In the genomic region with DNA sequence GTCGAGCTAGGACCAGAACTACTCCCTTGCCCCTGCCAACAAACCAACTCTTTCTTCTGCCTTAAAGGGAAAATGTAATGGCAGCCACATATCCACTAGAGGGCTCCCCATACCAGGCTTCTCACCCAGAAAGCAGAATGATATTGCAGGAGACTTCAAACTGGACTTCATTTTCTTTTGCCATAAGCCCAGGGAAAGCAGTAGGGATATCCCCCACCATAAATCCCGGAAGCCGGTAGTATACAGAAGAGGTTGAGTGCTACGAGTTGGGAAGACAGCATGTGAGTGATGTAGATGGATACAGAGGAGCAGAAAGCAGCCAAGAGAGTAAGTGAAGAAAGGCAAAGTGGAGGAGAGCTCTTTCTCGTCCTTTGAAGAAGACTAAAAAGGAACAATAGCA, we compare ENCODE assay signal across 1 cellular context.
TF ChIP-seq lines count a peak whose summit lies in the region.

No MANE protein-coding gene starts in this region.

TF ChIP-seq in HepG2, 621 proteins besides CTCF, POLR2A, EP300 and RAD21:
- TF ChIP-seq, protein P1, sequence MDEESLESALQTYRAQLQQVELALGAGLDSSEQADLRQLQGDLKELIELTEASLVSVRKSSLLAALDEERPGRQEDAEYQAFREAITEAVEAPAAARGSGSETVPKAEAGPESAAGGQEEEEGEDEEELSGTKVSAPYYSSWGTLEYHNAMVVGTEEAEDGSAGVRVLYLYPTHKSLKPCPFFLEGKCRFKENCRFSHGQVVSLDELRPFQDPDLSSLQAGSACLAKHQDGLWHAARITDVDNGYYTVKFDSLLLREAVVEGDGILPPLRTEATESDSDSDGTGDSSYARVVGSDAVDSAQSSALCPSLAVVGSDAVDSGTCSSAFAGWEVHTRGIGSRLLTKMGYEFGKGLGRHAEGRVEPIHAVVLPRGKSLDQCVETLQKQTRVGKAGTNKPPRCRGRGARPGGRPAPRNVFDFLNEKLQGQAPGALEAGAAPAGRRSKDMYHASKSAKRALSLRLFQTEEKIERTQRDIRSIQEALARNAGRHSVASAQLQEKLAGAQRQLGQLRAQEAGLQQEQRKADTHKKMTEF (CRISPR knock-in tag; IDR thresholded peaks at IDR 0.05): peak; percentile 30; the same call in 1 of the 2 replicates
- TF ChIP-seq KAT8 (CRISPR knock-in tag; IDR thresholded peaks at IDR 0.05) (0 out of 2 replicates have a peak, but pooled peaks have one; percentile 17), ZFX (CRISPR knock-in tag; IDR thresholded peaks at IDR 0.05; ENCODE audit: low read depth) (no peak), PITX1 (CRISPR knock-in tag; IDR thresholded peaks at IDR 0.05) (no peak), RELA (CRISPR knock-in tag; IDR thresholded peaks at IDR 0.05) (no peak), ZBTB8A (CRISPR knock-in tag; IDR thresholded peaks at IDR 0.05; ENCODE audit: borderline replicate concordance, low read depth) (no peak), SP5 (CRISPR knock-in tag; IDR thresholded peaks at IDR 0.05; ENCODE audit: borderline replicate concordance, low read depth) (no peak), ZNF24 (IDR thresholded peaks at IDR 0.05) (no peak), MIXL1 (CRISPR knock-in tag; IDR thresholded peaks at IDR 0.05) (0 out of 2 replicates have a peak, but pooled peaks have one; percentile 17), KLF16 (CRISPR knock-in tag; IDR thresholded peaks at IDR 0.05) (0 out of 4 replicates have a peak, but pooled peaks of 1 of the 2 experiments have one; percentile 47), SRF (IDR thresholded peaks at IDR 0.05; ENCODE audit: low read depth, low read length) (peak; percentile 44; the same call in 1 of the 2 replicates), ZFYVE20 (CRISPR knock-in tag; IDR thresholded peaks at IDR 0.05; ENCODE audit: borderline replicate concordance, low read depth) (no peak), SMC3 (IDR thresholded peaks at IDR 0.05; ENCODE audit: low read length) (peak; percentile 96), STAG1 (CRISPR knock-in tag; IDR thresholded peaks at IDR 0.05) (peak; percentile 93), KLF6 (CRISPR knock-in tag; IDR thresholded peaks at IDR 0.05) (no peak), CEBPG (CRISPR knock-in tag; IDR thresholded peaks at IDR 0.05) (0 out of 2 replicates have a peak, but pooled peaks have one; percentile 7), HCFC1 (IDR thresholded peaks at IDR 0.05; ENCODE audit: low read depth, low read length) (no peak), DMAP1 (CRISPR knock-in tag; IDR thresholded peaks at IDR 0.05) (no peak), TEAD3 (CRISPR knock-in tag; optimal IDR thresholded peaks at IDR 0.05; ENCODE audit: borderline replicate concordance) (peak; percentile 43), ZNF724P (CRISPR knock-in tag; IDR thresholded peaks at IDR 0.05; ENCODE audit: borderline replicate concordance) (no peak), ZFP62 (CRISPR knock-in tag; IDR thresholded peaks at IDR 0.05) (no peak), MED1 (CRISPR knock-in tag; IDR thresholded peaks at IDR 0.05) (0 out of 2 replicates have a peak, but pooled peaks have one; percentile 22), RORA (CRISPR knock-in tag; IDR thresholded peaks at IDR 0.05) (no peak), SETDB1 (CRISPR knock-in tag; IDR thresholded peaks at IDR 0.05; ENCODE audit: borderline replicate concordance) (no peak), NCOA2 (CRISPR knock-in tag; IDR thresholded peaks at IDR 0.05) (no peak)
- TF ChIP-seq, protein P2, sequence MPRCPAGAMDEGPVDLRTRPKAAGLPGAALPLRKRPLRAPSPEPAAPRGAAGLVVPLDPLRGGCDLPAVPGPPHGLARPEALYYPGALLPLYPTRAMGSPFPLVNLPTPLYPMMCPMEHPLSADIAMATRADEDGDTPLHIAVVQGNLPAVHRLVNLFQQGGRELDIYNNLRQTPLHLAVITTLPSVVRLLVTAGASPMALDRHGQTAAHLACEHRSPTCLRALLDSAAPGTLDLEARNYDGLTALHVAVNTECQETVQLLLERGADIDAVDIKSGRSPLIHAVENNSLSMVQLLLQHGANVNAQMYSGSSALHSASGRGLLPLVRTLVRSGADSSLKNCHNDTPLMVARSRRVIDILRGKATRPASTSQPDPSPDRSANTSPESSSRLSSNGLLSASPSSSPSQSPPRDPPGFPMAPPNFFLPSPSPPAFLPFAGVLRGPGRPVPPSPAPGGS (CRISPR knock-in tag; IDR thresholded peaks at IDR 0.05): no peak
- TF ChIP-seq, protein P3, sequence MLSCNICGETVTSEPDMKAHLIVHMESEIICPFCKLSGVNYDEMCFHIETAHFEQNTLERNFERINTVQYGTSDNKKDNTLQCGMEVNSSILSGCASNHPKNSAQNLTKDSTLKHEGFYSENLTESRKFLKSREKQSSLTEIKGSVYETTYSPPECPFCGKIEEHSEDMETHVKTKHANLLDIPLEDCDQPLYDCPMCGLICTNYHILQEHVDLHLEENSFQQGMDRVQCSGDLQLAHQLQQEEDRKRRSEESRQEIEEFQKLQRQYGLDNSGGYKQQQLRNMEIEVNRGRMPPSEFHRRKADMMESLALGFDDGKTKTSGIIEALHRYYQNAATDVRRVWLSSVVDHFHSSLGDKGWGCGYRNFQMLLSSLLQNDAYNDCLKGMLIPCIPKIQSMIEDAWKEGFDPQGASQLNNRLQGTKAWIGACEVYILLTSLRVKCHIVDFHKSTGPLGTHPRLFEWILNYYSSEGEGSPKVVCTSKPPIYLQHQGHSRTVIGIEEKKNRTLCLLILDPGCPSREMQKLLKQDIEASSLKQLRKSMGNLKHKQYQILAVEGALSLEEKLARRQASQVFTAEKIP (CRISPR knock-in tag; IDR thresholded peaks at IDR 0.05; ENCODE audit: borderline replicate concordance): no peak
- TF ChIP-seq, protein P4, sequence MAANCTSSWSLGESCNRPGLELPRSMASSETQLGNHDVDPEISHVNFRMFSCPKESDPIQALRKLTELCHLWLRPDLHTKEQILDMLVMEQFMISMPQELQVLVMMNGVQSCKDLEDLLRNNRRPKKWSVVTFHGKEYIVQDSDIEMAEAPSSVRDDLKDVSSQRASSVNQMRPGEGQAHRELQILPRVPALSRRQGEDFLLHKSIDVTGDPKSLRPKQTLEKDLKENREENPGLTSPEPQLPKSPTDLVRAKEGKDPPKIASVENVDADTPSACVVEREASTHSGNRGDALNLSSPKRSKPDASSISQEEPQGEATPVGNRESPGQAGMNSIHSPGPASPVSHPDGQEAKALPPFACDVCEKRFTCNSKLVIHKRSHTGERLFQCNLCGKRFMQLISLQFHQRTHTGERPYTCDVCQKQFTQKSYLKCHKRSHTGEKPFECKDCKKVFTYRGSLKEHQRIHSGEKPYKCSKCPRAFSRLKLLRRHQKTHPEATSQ (CRISPR knock-in tag; IDR thresholded peaks at IDR 0.05; ENCODE audit: borderline replicate concordance): no peak
TF ChIP-seq in HepG2: peak in this region for 10.
